ENCODE assay signal across 8 cellular contexts in the genomic region with DNA sequence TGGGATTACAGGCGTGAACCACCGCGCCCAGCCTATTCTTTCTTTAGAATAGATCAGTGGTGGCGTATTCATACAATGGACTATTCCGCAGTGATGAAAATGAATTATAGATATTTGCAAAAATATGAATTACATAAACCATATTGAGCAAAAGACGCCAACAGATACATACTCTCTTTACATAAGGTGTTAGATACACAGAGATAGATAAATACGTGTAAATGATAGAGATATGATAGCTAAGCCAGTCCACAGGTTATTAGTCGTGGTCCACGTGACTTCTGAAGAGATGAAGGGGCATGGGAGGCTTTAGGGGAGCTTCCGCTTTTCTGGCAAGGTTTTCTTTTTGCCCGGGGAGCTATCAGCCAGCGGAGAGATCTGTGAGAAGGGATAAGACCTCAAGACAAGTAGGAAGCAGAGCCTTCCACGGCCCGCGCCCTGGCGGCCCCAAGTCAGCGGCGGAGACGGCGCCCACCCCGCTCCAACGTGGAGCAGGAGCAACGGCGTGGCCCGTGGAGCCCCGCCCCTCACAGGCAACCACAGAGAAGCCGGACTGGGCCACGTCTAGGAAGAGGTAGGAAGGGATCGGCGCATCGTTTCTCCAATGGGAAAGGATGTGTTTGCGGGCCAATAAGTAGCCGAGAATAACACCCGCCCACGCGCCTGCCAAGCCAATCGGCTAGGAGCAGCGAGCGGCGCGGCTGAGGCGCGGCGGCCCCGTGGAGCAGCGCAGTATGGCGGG. TPM values are rescaled to one million over a fixed set of nuclear protein-coding genes. Genes with fewer than 3 reads are reported as not detected.
DNase-seq lines count a peak whose midpoint lies in the region; ATAC-seq lines count a peak whose summit lies in the region.

A gene (plus strand): TSS at position 704 of the 742 bp plus-strand sequence. CDS start 31 bp downstream, at position 735.

- peaks cover 5% of the 10 kb centered on the region for H3K4me1 Mint-ChIP-seq in activated CD8-positive, alpha-beta memory T cell treated with anti-CD3 and anti-CD28 coated beads, Interleukin-2, amount 10 ng/mL, durations not matched to agents 7 days and 5 days

- peaks cover 4% of the 10 kb centered on the region for H3K27me3 Mint-ChIP-seq in activated CD8-positive, alpha-beta memory T cell treated with anti-CD3 and anti-CD28 coated beads, Interleukin-2, amount 10 ng/mL, durations not matched to agents 7 days and 5 days

- no peaks in the 10 kb centered on the region for H3K9me3 ChIP-seq in NT2/D1 (ENCODE audit: insufficient read depth, low read length)
- H3K9me3 ChIP-seq in endocrine pancreas (ENCODE audit: control insufficient read depth, low read length): no peaks in the 10 kb centered on the region

- H3K4ac ChIP-seq in mesendoderm (ENCODE audit: low read depth, low read length): peak within 1 kb of the TSS; percentile 37

- H3K79me2 ChIP-seq in mesendoderm (ENCODE audit: control insufficient read depth, insufficient read depth, low read length): no peaks in the 10 kb centered on the region

- H3K9ac ChIP-seq in NT2/D1 (ENCODE audit: insufficient read length, low read depth): peak within 1 kb of the TSS; percentile 87
- peak within 1 kb of the TSS; percentile 81 for H3K9ac ChIP-seq in endocrine pancreas (ENCODE audit: control insufficient read depth, insufficient read depth, low read length)
- H3K9ac ChIP-seq in mesendoderm (ENCODE audit: low read length): peak within 1 kb of the TSS; percentile 88

- H3K4me1 ChIP-seq in NT2/D1 (ENCODE audit: insufficient read depth, insufficient read length): no peaks in the 10 kb centered on the region
- no peaks in the 10 kb centered on the region for H3K4me1 ChIP-seq in endocrine pancreas (ENCODE audit: control insufficient read depth, insufficient read depth, low read length)
- H3K4me1 ChIP-seq in mesendoderm (ENCODE audit: control insufficient read depth, low read depth, low read length): no peaks in the 10 kb centered on the region

- peak within 1 kb of the TSS; percentile 90 for H3K4me3 Mint-ChIP-seq in activated CD8-positive, alpha-beta memory T cell treated with anti-CD3 and anti-CD28 coated beads, Interleukin-2, amount 10 ng/mL, durations not matched to agents 7 days and 5 days

- H3K9me3 Mint-ChIP-seq in activated CD8-positive, alpha-beta memory T cell treated with anti-CD3 and anti-CD28 coated beads, Interleukin-2, amount 10 ng/mL, durations not matched to agents 7 days and 5 days (ENCODE audit: low read depth): no peaks in the 10 kb centered on the region

- peak within 1 kb of the TSS; percentile 49 for H3K4me3 ChIP-seq in NT2/D1 (ENCODE audit: insufficient read length, low read depth)
- peak within 1 kb of the TSS; percentile 77 for H3K4me3 ChIP-seq in endocrine pancreas (ENCODE audit: control insufficient read depth, insufficient read depth, low read length)
- peak within 1 kb of the TSS; percentile 67 for H3K4me3 ChIP-seq in mesendoderm (ENCODE audit: low read length)

- H3K56ac ChIP-seq in mesendoderm (ENCODE audit: low read length): peak within 1 kb of the TSS; percentile 91

- no peaks in the 10 kb centered on the region for H3K79me1 ChIP-seq in mesendoderm (ENCODE audit: low read length)

- peak within 1 kb of the TSS; percentile 84 for H3K27ac ChIP-seq in mesendoderm (ENCODE audit: low read depth, low read length)

- peak within 1 kb of the TSS; percentile 91 for H4K5ac ChIP-seq in mesendoderm (ENCODE audit: low read length)

- H3K36me3 Mint-ChIP-seq in activated CD8-positive, alpha-beta memory T cell treated with anti-CD3 and anti-CD28 coated beads, Interleukin-2, amount 10 ng/mL, durations not matched to agents 7 days and 5 days: peaks cover 10% of the 10 kb centered on the region

- peak within 1 kb of the TSS; percentile 82 for H3K27ac Mint-ChIP-seq in activated CD8-positive, alpha-beta memory T cell treated with anti-CD3 and anti-CD28 coated beads, Interleukin-2, amount 10 ng/mL, durations not matched to agents 7 days and 5 days

- H2BK15ac ChIP-seq in mesendoderm (replicated peaks; ENCODE audit: low read depth): no peak within 1 kb of the TSS

- H4K8ac ChIP-seq in mesendoderm (ENCODE audit: low read depth, low read length): no peak within 1 kb of the TSS

- H3K4me2 ChIP-seq in mesendoderm (ENCODE audit: low read length): peak within 1 kb of the TSS; percentile 79

- WGBS in mesendoderm (ENCODE audit: extremely low coverage, insufficient coverage, low lambda C conversion rate): no CpG with 5 or more reads among the region's 47 CpGs

- no peaks in the 10 kb centered on the region for H3K27me3 ChIP-seq in NT2/D1 (ENCODE audit: insufficient read depth, insufficient read length)
- H3K27me3 ChIP-seq in endocrine pancreas (ENCODE audit: control insufficient read depth, insufficient read depth, low read length): no peaks in the 10 kb centered on the region
- no peaks in the 10 kb centered on the region for H3K27me3 ChIP-seq in mesendoderm (ENCODE audit: insufficient read depth, low read length, poor library complexity)

- DNase-seq in COR-L47 (lab: John Stamatoyannopoulos, UW) (peak; percentile 95), HUDEP-2 (lab: John Stamatoyannopoulos, UW; ENCODE audit: unreplicated experiment in 76 of 76) (peak; percentile 52 to 98 (median 95)), NT2/D1 (ENCODE audit: low read depth, low spot score) (peak; percentile 96), mesendoderm (peak; percentile 98)
- DNase-seq in activated CD8-positive, alpha-beta memory T cell treated with anti-CD3 and anti-CD28 coated beads, Interleukin-2, amount 10 ng/mL, durations not matched to agents 7 days and 5 days: peak; percentile 98
- DNase-seq in stimulated activated CD8-positive, alpha-beta memory T cell treated with anti-CD3 and anti-CD28 coated beads, Interleukin-15, amount 100 ng/mL, for 1 hour (ENCODE audit: low read depth): peak; percentile 81

- H3K18ac ChIP-seq in mesendoderm (ENCODE audit: low read length): peak within 1 kb of the TSS; percentile 65

- no peak within 1 kb of the TSS for H2AK5ac ChIP-seq in mesendoderm (ENCODE audit: low read length)

- H3K36me3 ChIP-seq in NT2/D1 (ENCODE audit: insufficient read depth, insufficient read length, low read length) (peaks cover 17% of the 10 kb centered on the region), endocrine pancreas (ENCODE audit: control insufficient read depth, insufficient read depth, low read length) (no peaks in the 10 kb centered on the region), mesendoderm (ENCODE audit: control insufficient read depth, insufficient read depth, low read length) (no peaks in the 10 kb centered on the region)

- H2BK120ac ChIP-seq in mesendoderm (ENCODE audit: low read depth, low read length): no peak within 1 kb of the TSS

- peak within 1 kb of the TSS; percentile 41 for H2BK5ac ChIP-seq in mesendoderm (ENCODE audit: low read length)

- no peak within 1 kb of the TSS for H3K23ac ChIP-seq in mesendoderm (ENCODE audit: low read length)

- CTCF ChIA-PET in activated CD8-positive, alpha-beta memory T cell treated with anti-CD3 and anti-CD28 coated beads, Interleukin-2, amount 10 ng/mL, durations not matched to agents 7 days and 5 days (lab: Charles Lee): no interaction called here

- peak; percentile 96 for ATAC-seq in GM21381 (IDR thresholded peaks at IDR 0.05; ENCODE audit: unreplicated experiment)
- peak; percentile 98 for ATAC-seq in activated CD8-positive, alpha-beta memory T cell treated with anti-CD3 and anti-CD28 coated beads, Interleukin-2, amount 10 ng/mL, durations not matched to agents 7 days and 5 days

RNA-seq across cellular contexts. Expression of the gene that starts here (rescaled TPM):
- total RNA-seq in activated CD8-positive, alpha-beta memory T cell treated with anti-CD3 and anti-CD28 coated beads, Interleukin-2, amount 10 ng/mL, durations not matched to agents 7 days and 5 days: 10 to 100 TPM; 60.3 to 62.7 TPM
- polyA plus RNA-seq in mesendoderm (2013, experiment 1 of 2): 21.4 TPM
- polyA plus RNA-seq in mesendoderm (2013, experiment 2 of 2): 22.7 TPM

Comparison
In these comparisons a context has a peak if more than half of its experiments do, and no peak if none do; other contexts are left out.
1. Peak in every context shown above with its lines: DNase-seq, ATAC-seq, H3K4me3 ChIP-seq and H3K27ac ChIP-seq.